Comparison of ENCODE assay signal across 8 cellular contexts in genomic region chr2:190216829-190217228, GRCh38.
DNase-seq lines count a peak whose midpoint lies in the region; ATAC-seq, FAIRE-seq and TF ChIP-seq lines count a peak whose summit lies in the region.

No MANE protein-coding gene starts in this region.

- no peak for FAIRE-seq in urothelium cell line (lab: Jason Lieb, UNC)

- no peak overlapping the region for H3K4me3 Mint-ChIP-seq in activated CD4-positive, alpha-beta T cell treated with anti-CD3 and anti-CD28 coated beads for 36 hours
- no peak overlapping the region for H3K4me3 Mint-ChIP-seq in endothelial cell (ENCODE audit: unreplicated experiment)

- no peak for ATAC-seq in activated CD4-positive, alpha-beta T cell treated with anti-CD3 and anti-CD28 coated beads for 36 hours
- no peak for ATAC-seq in GM21390 (IDR thresholded peaks at IDR 0.05; ENCODE audit: unreplicated experiment)

- H3K27ac Mint-ChIP-seq in activated CD4-positive, alpha-beta T cell treated with anti-CD3 and anti-CD28 coated beads for 36 hours, result no peak overlapping the region
- no peak overlapping the region for H3K27ac Mint-ChIP-seq in endothelial cell (ENCODE audit: unreplicated experiment)

- H3K27me3 Mint-ChIP-seq in activated CD4-positive, alpha-beta T cell treated with anti-CD3 and anti-CD28 coated beads for 36 hours, result no peaks in the 10 kb centered on the region
- peaks cover 10% of the 10 kb centered on the region for H3K27me3 Mint-ChIP-seq in endothelial cell (ENCODE audit: unreplicated experiment)

- CTCF ChIA-PET in activated CD4-positive, alpha-beta T cell treated with anti-CD3 and anti-CD28 coated beads for 36 hours (lab: Charles Lee), result interaction anchor here (0.6 to 0.8 kb wide), 3 partner anchors 20 to 850 kb away, joined by 3 read pairs; no protein-coding TSS in a partner anchor

- intact Hi-C loops in activated CD4-positive, alpha-beta T cell treated with anti-CD3 and anti-CD28 coated beads for 36 hours (cut with DNase I, micrococcal nuclease), result no loop called here

- peaks cover 25% of the 10 kb centered on the region for H3K36me3 Mint-ChIP-seq in activated CD4-positive, alpha-beta T cell treated with anti-CD3 and anti-CD28 coated beads for 36 hours (ENCODE audit: low read depth)
- peaks cover 3% of the 10 kb centered on the region for H3K36me3 Mint-ChIP-seq in endothelial cell (ENCODE audit: low read depth, unreplicated experiment)

- TF ChIP-seq CTCF in endothelial cell (IDR thresholded peaks at IDR 0.05; ENCODE audit: unreplicated experiment), result no peak

- H3K9me3 Mint-ChIP-seq in activated CD4-positive, alpha-beta T cell treated with anti-CD3 and anti-CD28 coated beads for 36 hours (ENCODE audit: low read depth), result no peaks in the 10 kb centered on the region
- no peaks in the 10 kb centered on the region for H3K9me3 Mint-ChIP-seq in endothelial cell (ENCODE audit: unreplicated experiment)

- POLR2A ChIA-PET in activated CD4-positive, alpha-beta T cell treated with anti-CD3 and anti-CD28 coated beads for 36 hours (lab: Charles Lee), result no interaction called here

- DNase-seq in activated CD4-positive, alpha-beta T cell treated with anti-CD3 and anti-CD28 coated beads for 36 hours, result peak; percentile 23
- no peak for DNase-seq in activated CD4-positive, alpha-beta T cell treated with anti-CD3 and anti-CD28 coated beads for 1 hour
- DNase-seq in NCI-H2171 treated with DMSO at 0.1 percent for 48 hours (lab: John Stamatoyannopoulos, UW) (peak; percentile 59), endothelial cell (ENCODE audit: low spot score) (peak; percentile 22), urothelium cell line (ENCODE audit: low spot score) (peak; percentile 14), hepatic stellate cell (ENCODE audit: low spot score) (no peak), cortex of kidney (lab: John Stamatoyannopoulos, UW) (no peak)

- H3K4me1 Mint-ChIP-seq in activated CD4-positive, alpha-beta T cell treated with anti-CD3 and anti-CD28 coated beads for 36 hours, result peaks cover 16% of the 10 kb centered on the region
- peaks cover 55% of the 10 kb centered on the region for H3K4me1 Mint-ChIP-seq in endothelial cell (ENCODE audit: unreplicated experiment)

Comparison
In these comparisons a context has a peak if more than half of its experiments do, and no peak if none do; other contexts are left out.
1. DNase-seq: peak in activated CD4-positive, alpha-beta T cell treated with anti-CD3 and anti-CD28 coated beads for 36 hours (single experiment), NCI-H2171 treated with DMSO at 0.1 percent for 48 hours (single experiment), endothelial cell (single experiment) and urothelium cell line (single experiment); none in activated CD4-positive, alpha-beta T cell treated with anti-CD3 and anti-CD28 coated beads for 1 hour (single experiment), hepatic stellate cell (single experiment) and cortex of kidney (single experiment).